In the genomic region with DNA sequence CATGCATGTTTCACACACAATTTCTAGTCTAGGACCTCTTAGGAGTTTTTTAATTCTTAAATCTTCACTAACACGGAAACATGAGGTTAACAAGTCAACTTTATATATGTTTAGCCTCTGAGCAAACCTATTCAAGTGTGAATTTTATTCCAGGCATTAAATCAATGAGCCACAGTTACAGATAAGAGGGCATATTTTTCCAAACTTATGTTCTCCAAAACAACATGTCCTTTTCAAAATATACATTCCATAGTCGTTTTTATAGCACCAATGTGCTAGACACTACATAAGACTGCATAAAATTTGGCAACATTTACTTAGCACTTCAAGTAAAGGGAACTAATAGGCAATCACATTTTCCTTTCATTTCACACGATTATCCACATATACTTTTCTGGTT, we compare ENCODE assay signal across 16 cellular contexts. TPM values are rescaled to one million over a fixed set of nuclear protein-coding genes. Genes with fewer than 3 reads are reported as not detected.
DNase-seq lines count a peak whose midpoint lies in the region; ATAC-seq and TF ChIP-seq lines count a peak whose summit lies in the region.
"Had no signal": no experiment of that assay in that cellular context is flagged by ENCODE, and none has a peak within 500 bp of the region (broad histone marks: within the 10 kb centered on the region; RNA-seq: fewer than 3 reads in every experiment).

No MANE protein-coding gene starts in this region.

- TF ChIP-seq EP300 in gastroesophageal sphincter (IDR thresholded peaks at IDR 0.05), result no peak

- peaks cover 93% of the 10 kb centered on the region for H3K4me1 Mint-ChIP-seq in activated T-cell treated with anti-CD3 and anti-CD28 coated beads, Interleukin-2, amount 50 U/mL, for 24 hours (ENCODE audit: low read depth)
- peaks cover 71 to 97% of the 10 kb centered on the region in 2 donors for H3K4me1 Mint-ChIP-seq in immature natural killer cell

- no peak overlapping the region for H3K4me3 Mint-ChIP-seq in activated T-cell treated with anti-CD3 and anti-CD28 coated beads, Interleukin-2, amount 50 U/mL, for 24 hours
- peak overlapping the region in 1 of 5 donors; percentile 17 for H3K4me3 Mint-ChIP-seq in immature natural killer cell
- H3K4me3 Mint-ChIP-seq: WTC11 had no signal

- intact Hi-C loops in PC-9 (cut with micrococcal nuclease; ENCODE audit: unreplicated experiment), result no loop called here
- intact Hi-C loops in testis (cut with DNase I; ENCODE audit: low total_unique reads), result no loop called here

- peak overlapping the region; percentile 21 for H3K4me2 ChIP-seq in PC-9

- TF ChIP-seq POLR2A in gastroesophageal sphincter (IDR thresholded peaks at IDR 0.05) (no peak), testis (IDR thresholded peaks at IDR 0.05) (no peak)

- H3K4me1 ChIP-seq in PC-9 (replicated peaks; ENCODE audit: insufficient read depth), result peaks cover 88% of the 10 kb centered on the region
- peaks cover 9 to 100% (median 38%) of the 10 kb centered on the region in 3 donors for H3K4me1 ChIP-seq in gastroesophageal sphincter
- peaks cover 69% of the 10 kb centered on the region for H3K4me1 ChIP-seq in testis

- H3K27ac Mint-ChIP-seq in activated T-cell treated with anti-CD3 and anti-CD28 coated beads, Interleukin-2, amount 50 U/mL, for 24 hours, result peak overlapping the region; percentile 26
- no peak overlapping the region for H3K27ac Mint-ChIP-seq in immature natural killer cell

- H3K36me3 ChIP-seq in PC-9 (ENCODE audit: low read depth) (0 out of 2 replicates have a peak, but pooled peaks cover 10% of the 10 kb centered on the region), gastroesophageal sphincter (no peaks in the 10 kb centered on the region), testis (ENCODE audit: low read depth, missing control alignments) (no peaks in the 10 kb centered on the region)
- H3K36me3 ChIP-seq: neutrophil had no signal

- POLR2A ChIA-PET in PC-9 (lab: Charles Lee; ENCODE audit: unreplicated experiment), result no interaction called here

- peaks cover 100% of the 10 kb centered on the region for H3K79me2 ChIP-seq in PC-9 (ENCODE audit: low read depth)

- H3K27me3 Mint-ChIP-seq in activated T-cell treated with anti-CD3 and anti-CD28 coated beads, Interleukin-2, amount 50 U/mL, for 24 hours, result no peaks in the 10 kb centered on the region
- peaks cover 0 to 1% (median 0%) of the 10 kb centered on the region in 3 donors for H3K27me3 Mint-ChIP-seq in immature natural killer cell (ENCODE audit: low read depth in 3 of 3)

- H3K9me3 ChIP-seq in PC-9 (ENCODE audit: insufficient read depth, low read depth), result no peaks in the 10 kb centered on the region
- H3K9me3 ChIP-seq in gastroesophageal sphincter, result no peaks in the 10 kb centered on the region
- no peaks in the 10 kb centered on the region for H3K9me3 ChIP-seq in testis
- H3K9me3 ChIP-seq: neutrophil had no signal

- TF ChIP-seq CTCF in PC-9 (conservative IDR thresholded peaks at IDR 0.05) (no peak), gastroesophageal sphincter (IDR thresholded peaks at IDR 0.05) (no peak), testis (IDR thresholded peaks at IDR 0.05) (no peak)

- H3K27ac ChIP-seq in PC-9 (0 out of 2 replicates have a peak overlapping the region, but pooled peaks have one; percentile 15), gastroesophageal sphincter (peak overlapping the region; percentile 85 to 95 (median 94)), testis (peak overlapping the region; percentile 82 to 95)
- H3K27ac ChIP-seq: neutrophil had no signal

- peaks cover 13% of the 10 kb centered on the region for H4K20me1 ChIP-seq in PC-9 (ENCODE audit: insufficient read depth)

- BruUV-seq in PC-9 (replicated peaks; lab: Mats Ljungman, UMichigan), result no TSS peak

- H3K9me3 Mint-ChIP-seq in activated T-cell treated with anti-CD3 and anti-CD28 coated beads, Interleukin-2, amount 50 U/mL, for 24 hours, result no peaks in the 10 kb centered on the region
- H3K9me3 Mint-ChIP-seq in immature natural killer cell, result no peaks in the 10 kb centered on the region
- H3K9me3 Mint-ChIP-seq: WTC11 had no signal

- H3K4me3 ChIP-seq in PC-9 (no peak overlapping the region), gastroesophageal sphincter (no peak overlapping the region), testis (no peak overlapping the region)

- H3F3A ChIP-seq in PC-9 (ENCODE audit: insufficient read depth, low read depth), result peaks cover 20% of the 10 kb centered on the region

- H3K27me3 ChIP-seq in PC-9 (ENCODE audit: insufficient read depth, low read depth), result no peaks in the 10 kb centered on the region
- H3K27me3 ChIP-seq in gastroesophageal sphincter, result no peaks in the 10 kb centered on the region
- no peaks in the 10 kb centered on the region for H3K27me3 ChIP-seq in testis
- H3K27me3 ChIP-seq: neutrophil had no signal

- 38 to 41% methylated on average over 3 of the region's 3 CpGs for WGBS in gastroesophageal sphincter (ENCODE audit: low coverage in 1 of 2), 2 donors
- WGBS in testis, 2 donors, result 43 to 51% methylated on average over 3 of the region's 3 CpGs

- CTCF ChIA-PET in PC-9 (lab: Charles Lee), result no interaction called here

- H3K9me2 ChIP-seq in PC-9 (ENCODE audit: insufficient read depth), result no peaks in the 10 kb centered on the region

- no peak for ATAC-seq in gastroesophageal sphincter
- ATAC-seq: PC-3, WTC11 had no signal

- no peak for DNase-seq in activated T-cell treated with anti-CD3 and anti-CD28 coated beads, Interleukin-2, amount 50 U/mL, for 24 hours
- DNase-seq in activated T-cell treated with anti-CD3 and anti-CD28 coated beads, Interleukin-2, amount 50 U/mL, for 1 hour, result no peak
- DNase-seq in PC-9 (no peak), testis (no peak), NCI-H2029 (lab: John Stamatoyannopoulos, UW) (no peak), immature natural killer cell (no peak), NCI-H2196 (lab: John Stamatoyannopoulos, UW; ENCODE audit: unreplicated experiment) (no peak)
- DNase-seq: 8988T; activated gamma-delta T cell treated with Interleukin-2 at 50 U/mL for 16 hours; effector CD8-positive, alpha-beta T cell; mesenchymal stem cell; NCI-H524 treated with DMSO at 0.1 percent for 48 hours; PC-3 had no signal

- H2AFZ ChIP-seq in PC-9, result no peak overlapping the region

- H3K36me3 Mint-ChIP-seq in activated T-cell treated with anti-CD3 and anti-CD28 coated beads, Interleukin-2, amount 50 U/mL, for 24 hours (ENCODE audit: low read depth), result peaks cover 38% of the 10 kb centered on the region
- H3K36me3 Mint-ChIP-seq in immature natural killer cell, result peaks cover 0 to 5% (median 5%) of the 10 kb centered on the region in 3 donors

RNA-seq across cellular contexts. Expression of a gene that starts 6.5 kb away (rescaled TPM):
- total RNA-seq in PC-9 (2021), result 58.7 and 60.3 TPM in 2 replicates
- 100 to 1,000 TPM; 130 to 180 (median 142) TPM for total RNA-seq in gastroesophageal sphincter
- total RNA-seq in testis, result 10 to 100 TPM; 63.6 to 67.6 TPM
- 44.9 TPM for polyA plus RNA-seq in testis (ENCODE audit: insufficient read depth, low read depth, low replicate concordance)
- polyA plus RNA-seq in immature natural killer cell, result 10 to 100 TPM; 13.1 to 29.8 (median 20.8) TPM

RNA-seq across cellular contexts. Expression of a gene that starts 53.8 kb away (rescaled TPM):
- not detected in 2 replicates for total RNA-seq in PC-9 (2021)
- 10 to 100 TPM in 2 of 4 donors, 1 to 10 TPM in 2; 4.6 to 11.5 (median 10.1) TPM for total RNA-seq in gastroesophageal sphincter
- 1 to 10 TPM; 5.3 to 9.3 TPM for total RNA-seq in testis
- polyA plus RNA-seq in testis (ENCODE audit: insufficient read depth, low read depth, low replicate concordance), result 6.0 TPM
- polyA plus RNA-seq in immature natural killer cell, result not detected
- total RNA-seq: PC-3 had no signal

Comparison
In these comparisons a context has a peak if more than half of its experiments do, and no peak if none do; other contexts are left out.
1. H3K27ac ChIP-seq: peak in every context shown above with its lines; median percentile 94 in gastroesophageal sphincter; 88 in testis; 15 in PC-9.